Comparison of ENCODE assay signal across 4 cellular contexts in genomic region chrX:589261-589660, GRCh38. TPM values are rescaled to one million over a fixed set of nuclear protein-coding genes. Genes with fewer than 3 reads are reported as not detected.
"Had no signal": no experiment of that assay in that cellular context is flagged by ENCODE, and none has a peak within 500 bp of the region (broad histone marks: within the 10 kb centered on the region; RNA-seq: fewer than 3 reads in every experiment).

No MANE protein-coding gene starts in this region.

RNA-seq across cellular contexts. Expression of gene SHOX, which starts 41.3 kb away (rescaled TPM):
- total RNA-seq: GM23248, H7, HepG2, HT1080 had no signal
